9 cellular contexts compared by ENCODE assay signal in the genomic region with DNA sequence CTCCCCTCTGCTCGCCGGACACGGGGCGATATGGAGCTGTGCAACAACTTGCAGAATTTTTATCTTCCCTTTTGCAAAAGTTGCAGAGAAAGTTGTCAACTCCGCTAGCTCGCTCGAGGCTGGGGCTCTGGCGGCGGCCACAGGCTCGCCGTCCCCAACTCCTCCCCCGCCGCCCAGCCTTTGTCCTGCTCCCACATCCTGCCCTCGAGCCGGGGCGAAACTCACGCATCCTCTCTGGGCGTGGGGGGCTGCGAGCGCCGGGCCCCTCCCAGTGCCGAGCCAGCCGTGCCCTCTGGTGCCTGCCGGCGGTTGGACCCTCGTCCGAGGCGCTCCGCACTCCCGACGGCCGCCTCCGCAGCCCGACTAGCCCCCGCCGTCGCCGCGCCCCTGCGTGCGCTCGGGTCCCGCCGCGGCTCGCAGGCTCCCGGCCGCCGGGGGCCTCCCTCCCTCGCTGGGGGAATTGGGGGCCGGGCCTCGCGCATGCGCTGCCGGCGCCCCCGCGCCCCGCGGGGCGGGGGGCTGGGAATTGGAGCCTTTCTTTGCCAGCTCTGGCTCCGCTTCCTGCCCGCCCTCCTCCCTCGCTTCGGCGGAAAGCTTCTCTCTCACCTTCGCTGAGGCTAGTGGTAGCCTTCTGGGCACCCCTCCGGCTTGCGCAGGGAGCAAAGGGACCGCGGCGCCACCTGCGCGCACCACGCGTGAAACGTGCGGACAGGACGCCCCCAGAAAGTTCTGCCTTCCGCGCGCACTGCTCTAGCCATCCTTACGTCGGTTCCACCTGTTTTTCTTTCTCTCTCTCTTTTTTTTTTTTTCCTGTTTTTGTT. TPM values are rescaled to one million over a fixed set of nuclear protein-coding genes. Genes with fewer than 3 reads are reported as not detected.
DNase-seq lines count a peak whose midpoint lies in the region; ATAC-seq, FAIRE-seq and TF ChIP-seq lines count a peak whose summit lies in the region.
"Had no signal": no experiment of that assay in that cellular context is flagged by ENCODE, and none has a peak within 500 bp of the region (broad histone marks: within the 10 kb centered on the region; RNA-seq: fewer than 3 reads in every experiment).

A gene with protein sequence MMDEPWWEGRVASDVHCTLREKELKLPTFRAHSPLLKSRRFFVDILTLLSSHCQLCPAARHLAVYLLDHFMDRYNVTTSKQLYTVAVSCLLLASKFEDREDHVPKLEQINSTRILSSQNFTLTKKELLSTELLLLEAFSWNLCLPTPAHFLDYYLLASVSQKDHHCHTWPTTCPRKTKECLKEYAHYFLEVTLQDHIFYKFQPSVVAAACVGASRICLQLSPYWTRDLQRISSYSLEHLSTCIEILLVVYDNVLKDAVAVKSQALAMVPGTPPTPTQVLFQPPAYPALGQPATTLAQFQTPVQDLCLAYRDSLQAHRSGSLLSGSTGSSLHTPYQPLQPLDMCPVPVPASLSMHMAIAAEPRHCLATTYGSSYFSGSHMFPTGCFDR (minus strand): TSS at position 426 of the 821 bp plus-strand sequence. CDS start 641 bp downstream, outside the sequence.

- H3K79me2 ChIP-seq in MM.1S (ENCODE audit: low read length) = no peaks in the 10 kb centered on the region

- no peak for TF ChIP-seq EP300 in esophagus muscularis mucosa (IDR thresholded peaks at IDR 0.05)

- no peaks in the 10 kb centered on the region for H4K20me1 ChIP-seq in MM.1S (ENCODE audit: insufficient read depth, low read length)

- H3K27me3 ChIP-seq in MM.1S (replicated peaks; ENCODE audit: insufficient read depth, low read length) = 0 out of 2 replicates have a peak, but pooled peaks cover 4% of the 10 kb centered on the region
- peaks cover 0 to 37% (median 5%) of the 10 kb centered on the region in 4 donors for H3K27me3 ChIP-seq in esophagus muscularis mucosa

- peak; percentile 57 for ATAC-seq in GM19463 (IDR thresholded peaks at IDR 0.05; ENCODE audit: unreplicated experiment)
- peak; percentile 66 for ATAC-seq in mucosa of descending colon
- ATAC-seq in GM18873 (IDR thresholded peaks at IDR 0.05; ENCODE audit: low FRiP score, unreplicated experiment) = no peak

- H3K9ac ChIP-seq in MM.1S (ENCODE audit: low read length) = no peak within 1 kb of the TSS

- H3K9me2 ChIP-seq in MM.1S (replicated peaks; ENCODE audit: insufficient read depth, low read length) = no peaks in the 10 kb centered on the region

- H3K9me3 ChIP-seq in MM.1S (replicated peaks; ENCODE audit: insufficient read depth, low read length) = no peaks in the 10 kb centered on the region
- no peaks in the 10 kb centered on the region for H3K9me3 ChIP-seq in esophagus muscularis mucosa
- H3K9me3 ChIP-seq in mucosa of descending colon = no peaks in the 10 kb centered on the region

- H3F3A ChIP-seq in MM.1S (ENCODE audit: insufficient read depth, low read length) = no peaks in the 10 kb centered on the region

- H3K4me3 ChIP-seq in MM.1S (ENCODE audit: low read length) (peak within 1 kb of the TSS; percentile 53), esophagus muscularis mucosa (peak within 1 kb of the TSS; percentile 61 to 67 (median 64)), mucosa of descending colon (peak within 1 kb of the TSS; percentile 44)

- peak within 1 kb of the TSS; percentile 67 for H2AFZ ChIP-seq in MM.1S (ENCODE audit: low read length)

- H3K4me2 ChIP-seq in MM.1S (ENCODE audit: low read depth, low read length) = peak within 1 kb of the TSS; percentile 65

- TF ChIP-seq POLR2A in esophagus muscularis mucosa (IDR thresholded peaks at IDR 0.05; ENCODE audit: low read depth) = no peak

- WGBS in esophagus muscularis mucosa = under 1% methylated on average over 68 of the region's 84 CpGs

- H3K36me3 ChIP-seq in MM.1S (replicated peaks; ENCODE audit: insufficient read depth, low read length) = no peaks in the 10 kb centered on the region
- no peaks in the 10 kb centered on the region for H3K36me3 ChIP-seq in esophagus muscularis mucosa
- no peaks in the 10 kb centered on the region for H3K36me3 ChIP-seq in mucosa of descending colon (ENCODE audit: low read depth)

- peak; percentile 40 for DNase-seq in COLO829 (ENCODE audit: low spot score)
- DNase-seq in MM.1S = peak; percentile 20
- DNase-seq in T1000 (lab: John Stamatoyannopoulos, UW) = peak; percentile 34
- DNase-seq in esophagus muscularis mucosa (ENCODE audit: extremely low spot score) = no peak
- peak; percentile 46 to 76 (median 70) for DNase-seq in mucosa of descending colon
- peak; percentile 97 for DNase-seq in urothelium cell line (ENCODE audit: low spot score)

- intact Hi-C loops in esophagus muscularis mucosa (cut with DNase I) (no loop called here), mucosa of descending colon (cut with DNase I, micrococcal nuclease) (no loop called here)

- peak; percentile 13 for FAIRE-seq in urothelium cell line (lab: Jason Lieb, UNC)

- H3K27ac ChIP-seq in MM.1S (ENCODE audit: low read length) (no peak within 1 kb of the TSS), esophagus muscularis mucosa (replicated peaks in 1 of 4) (peak within 1 kb of the TSS in 3 of 4 donors; percentile 28 to 67 (median 38))

- peaks cover 11% of the 10 kb centered on the region for H3K4me1 ChIP-seq in MM.1S (ENCODE audit: low read length)
- peaks cover 9 to 18% (median 17%) of the 10 kb centered on the region in 4 donors for H3K4me1 ChIP-seq in esophagus muscularis mucosa
- H3K4me1 ChIP-seq in mucosa of descending colon (ENCODE audit: low read depth) = peaks cover 5% of the 10 kb centered on the region

- TF ChIP-seq CTCF in MM.1S (IDR thresholded peaks at IDR 0.05; ENCODE audit: low read length) (no peak), esophagus muscularis mucosa (IDR thresholded peaks at IDR 0.05) (no peak), mucosa of descending colon (IDR thresholded peaks at IDR 0.05) (no peak)

RNA-seq across cellular contexts. Expression of the gene that starts here (rescaled TPM):
- total RNA-seq in esophagus muscularis mucosa (1 to 10 TPM in 3 of 4 donors, under 1 TPM in 1; 0.83 to 2.5 (median 1.3) TPM), mucosa of descending colon (10 to 100 TPM in 2 of 3 donors, 1 to 10 TPM in 1; 8.7 to 32.7 (median 25.0) TPM)
- total RNA-seq: T-helper 2 cell treated with Interferon-gamma antibody and Interleukin-4, amounts not matched to agents 100 ng/mL and 5 ng/mL, for 36 hours had no signal
